ENCODE assay signal across 14 cellular contexts in genomic region chr9:73011956-73012355, GRCh38. TPM values are rescaled to one million over a fixed set of nuclear protein-coding genes. Genes with fewer than 3 reads are reported as not detected.
"Had no signal": no experiment of that assay in that cellular context is flagged by ENCODE, and none has a peak within 500 bp of the region (broad histone marks: within the 10 kb centered on the region; RNA-seq: fewer than 3 reads in every experiment).

No MANE protein-coding gene starts in this region.

- H3K9me3 ChIP-seq: pancreas, right lobe of liver had no signal

- H3K27me3 ChIP-seq: pancreas, right lobe of liver had no signal

- H3K27ac ChIP-seq: pancreas, right lobe of liver had no signal

- H3K4me3 ChIP-seq: pancreas, right lobe of liver had no signal

- ATAC-seq: activated CD8-positive, alpha-beta memory T cell treated with anti-CD3 and anti-CD28 coated beads, Interleukin-2, amount 10 ng/mL, durations not matched to agents 7 days and 5 days; naive thymus-derived CD8-positive, alpha-beta T cell; pancreas; right lobe of liver; stimulated activated naive B cell treated with anti-CD40 and anti-IgM and Interleukin-4, amounts not matched to agents 10 μg/mL and 1 μg/mL and 100 μg/mL, for 72 hours had no signal

- H3K36me3 ChIP-seq: pancreas, right lobe of liver had no signal

- FAIRE-seq: endometrium, pancreas had no signal

- H3K4me1 ChIP-seq: right lobe of liver had no signal

- DNase-seq: activated CD4-positive, alpha-beta memory T cell treated with anti-CD3 and anti-CD28 coated beads, Interleukin-2, amount 10 ng/mL, durations not matched to agents 7 days and 5 days; activated CD4-positive, alpha-beta T cell treated with anti-CD3 and anti-CD28 coated beads for 48 hours; activated CD4-positive, CD25-positive, alpha-beta regulatory T cell; activated CD8-positive, alpha-beta memory T cell treated with anti-CD3 and anti-CD28 coated beads, Interleukin-2, amount 10 ng/mL, durations not matched to agents 7 days and 5 days; immature natural killer cell; mesendoderm; naive thymus-derived CD8-positive, alpha-beta T cell; pancreas; right lobe of liver; stimulated activated naive B cell treated with anti-CD40 and anti-IgM and Interleukin-4, amounts not matched to agents 10 μg/mL and 1 μg/mL and 100 μg/mL, for 72 hours; T-helper 1 cell; T-helper 9 cell; trophoblast cell had no signal

RNA-seq across cellular contexts. Expression of gene ALDH1A1, which starts 59.1 kb away (rescaled TPM):
- total RNA-seq: activated CD4-positive, alpha-beta memory T cell treated with anti-CD3 and anti-CD28 coated beads, Interleukin-2, amount 10 ng/mL, durations not matched to agents 7 days and 5 days; activated CD8-positive, alpha-beta memory T cell treated with anti-CD3 and anti-CD28 coated beads, Interleukin-2, amount 10 ng/mL, durations not matched to agents 7 days and 5 days had no signal
